In the genomic region with DNA sequence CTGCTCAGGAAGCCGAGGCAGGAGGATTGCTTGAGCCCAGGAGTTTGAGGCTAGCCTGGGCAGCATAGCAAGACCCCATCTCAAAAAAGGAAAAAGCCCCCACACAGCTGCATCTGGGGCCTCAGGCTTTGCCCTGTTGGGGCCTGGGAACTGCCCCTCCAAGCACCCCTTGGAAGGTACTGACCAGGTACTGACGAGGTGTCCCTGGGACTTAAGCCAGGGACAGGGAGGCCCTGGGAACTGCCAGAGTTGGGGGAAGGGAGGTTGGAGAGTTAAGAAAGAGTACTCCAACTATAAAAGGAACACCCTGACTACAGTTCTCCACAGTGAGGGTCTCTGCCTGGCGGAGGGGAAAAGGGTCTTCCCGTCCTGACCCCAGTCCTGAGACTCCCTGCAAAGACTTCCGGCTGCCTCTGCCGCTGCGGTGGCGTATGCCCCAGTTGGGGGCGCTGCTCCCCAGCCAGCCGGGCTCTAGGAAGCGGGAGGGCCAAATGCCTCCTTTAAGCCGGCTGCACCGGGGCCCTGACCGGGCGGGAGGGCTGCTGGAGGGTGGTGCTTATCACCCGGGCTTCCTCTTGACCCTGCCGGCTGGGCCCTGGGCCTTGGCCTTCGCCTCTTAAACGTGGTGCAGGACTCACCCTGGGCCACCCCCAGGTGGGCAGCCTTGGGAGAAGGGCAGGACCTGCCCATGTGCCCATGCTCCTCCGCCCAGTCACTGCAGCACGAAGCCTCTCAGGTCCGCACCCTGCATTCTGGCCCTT, we compare ENCODE assay signal across 7 cellular contexts. TPM values are rescaled to one million over a fixed set of nuclear protein-coding genes. Genes with fewer than 3 reads are reported as not detected.
DNase-seq lines count a peak whose midpoint lies in the region; ATAC-seq and TF ChIP-seq lines count a peak whose summit lies in the region.

No MANE protein-coding gene starts in this region.

- ATAC-seq in activated CD8-positive, alpha-beta T cell treated with anti-CD3 and anti-CD28 coated beads for 36 hours: peak; percentile 94

- intact Hi-C loops in activated CD8-positive, alpha-beta T cell treated with anti-CD3 and anti-CD28 coated beads for 36 hours (cut with micrococcal nuclease): loop anchor here (2.0 kb wide), 1 partner anchor 31 kb away; no protein-coding TSS in a partner anchor
- intact Hi-C loops in lower leg skin (cut with DNase I; ENCODE audit: low total_unique reads): no loop called here

- POLR2A ChIA-PET in activated CD8-positive, alpha-beta T cell treated with anti-CD3 and anti-CD28 coated beads for 36 hours (lab: Charles Lee): interaction anchor here (0.6 to 2.4 kb wide), 7 partner anchors 9 to 119 kb away, joined by 3 to 18 read pairs (median 3); no protein-coding TSS in a partner anchor

- 29 to 58% methylated on average over 6 to 22 of the region's 22 CpGs for WGBS in lower leg skin, 2 donors

- no peaks in the 10 kb centered on the region for H3K9me3 Mint-ChIP-seq in activated CD8-positive, alpha-beta T cell treated with anti-CD3 and anti-CD28 coated beads for 36 hours
- H3K9me3 Mint-ChIP-seq in neural progenitor cell: no peaks in the 10 kb centered on the region

- H3K4me2 ChIP-seq in neural progenitor cell: peak overlapping the region; percentile 67

- H3K9me3 ChIP-seq in neural progenitor cell (ENCODE audit: low read depth): no peaks in the 10 kb centered on the region

- no peak for TF ChIP-seq POLR2A in lower leg skin (IDR thresholded peaks at IDR 0.05)

- H3F3A ChIP-seq in neural progenitor cell (ENCODE audit: low read depth): peaks cover 21% of the 10 kb centered on the region

- peaks cover 9% of the 10 kb centered on the region for H3K27me3 Mint-ChIP-seq in activated CD8-positive, alpha-beta T cell treated with anti-CD3 and anti-CD28 coated beads for 36 hours
- H3K27me3 Mint-ChIP-seq in neural progenitor cell (ENCODE audit: insufficient read depth, low read depth): peaks cover 16% of the 10 kb centered on the region

- H3K36me3 Mint-ChIP-seq in activated CD8-positive, alpha-beta T cell treated with anti-CD3 and anti-CD28 coated beads for 36 hours (ENCODE audit: low read depth): no peaks in the 10 kb centered on the region
- no peaks in the 10 kb centered on the region for H3K36me3 Mint-ChIP-seq in neural progenitor cell

- CTCF ChIA-PET in activated CD8-positive, alpha-beta T cell treated with anti-CD3 and anti-CD28 coated beads for 36 hours (lab: Charles Lee): interaction anchor here (0.7 to 7.0 kb wide), 17 partner anchors 8 to 53 kb away, joined by 3 to 122 read pairs (median 4); a partner anchor contains a TSS

- H4K20me1 ChIP-seq in neural progenitor cell (ENCODE audit: low read depth): no peaks in the 10 kb centered on the region

- no peak overlapping the region for H3K27ac Mint-ChIP-seq in activated CD8-positive, alpha-beta T cell treated with anti-CD3 and anti-CD28 coated beads for 36 hours
- H3K27ac Mint-ChIP-seq in neural progenitor cell: no peak overlapping the region

- H3K36me3 ChIP-seq in neural progenitor cell: no peaks in the 10 kb centered on the region

- peak; percentile 78 for TF ChIP-seq CTCF in GM12872 (IDR thresholded peaks at IDR 0.05; ENCODE audit: insufficient read depth, low read depth, low read length)
- TF ChIP-seq CTCF in activated CD8-positive, alpha-beta T cell treated with anti-CD3 and anti-CD28 coated beads for 36 hours (IDR thresholded peaks at IDR 0.05): peak; percentile 91
- peak; percentile 92 for TF ChIP-seq CTCF in neural progenitor cell (IDR thresholded peaks at IDR 0.05)
- TF ChIP-seq CTCF in lower leg skin (IDR thresholded peaks at IDR 0.05): no peak

- no peak overlapping the region for H3K27ac ChIP-seq in neural progenitor cell

- no peak overlapping the region for H3K9ac ChIP-seq in neural progenitor cell

- H3K79me2 ChIP-seq in neural progenitor cell (ENCODE audit: low read depth): no peaks in the 10 kb centered on the region

- no peak overlapping the region for H3K4me3 Mint-ChIP-seq in activated CD8-positive, alpha-beta T cell treated with anti-CD3 and anti-CD28 coated beads for 36 hours
- no peak overlapping the region for H3K4me3 Mint-ChIP-seq in neural progenitor cell

- DNase-seq in NCI-H1694 (lab: John Stamatoyannopoulos, UW): peak; percentile 65
- DNase-seq in activated CD8-positive, alpha-beta T cell treated with anti-CD3 and anti-CD28 coated beads for 36 hours: peak; percentile 77
- DNase-seq in fibroblast of peridontal ligament (ENCODE audit: extremely low read depth): peak; percentile 33
- peak; percentile 90 for DNase-seq in neural progenitor cell (ENCODE audit: low spot score)
- DNase-seq in lower leg skin (ENCODE audit: low spot score in 2 of 2): no peak
- no peak for DNase-seq in cerebellum (ENCODE audit: low spot score)

- H2AFZ ChIP-seq in neural progenitor cell (replicated peaks): peak overlapping the region; percentile 97

- H3K4me1 ChIP-seq in neural progenitor cell: peaks cover 7% of the 10 kb centered on the region

- H3K27me3 ChIP-seq in neural progenitor cell: peaks cover 19% of the 10 kb centered on the region

- H3K4me3 ChIP-seq in neural progenitor cell (peak overlapping the region; percentile 27), lower leg skin (ENCODE audit: low read depth, poor library complexity, severe bottlenecking) (no peak overlapping the region)

- no peaks in the 10 kb centered on the region for H3K4me1 Mint-ChIP-seq in activated CD8-positive, alpha-beta T cell treated with anti-CD3 and anti-CD28 coated beads for 36 hours (ENCODE audit: low read depth)
- peaks cover 13% of the 10 kb centered on the region for H3K4me1 Mint-ChIP-seq in neural progenitor cell

RNA-seq across cellular contexts. Expression of a gene that starts 12.8 kb away (rescaled TPM):
- under 1 TPM; 0.32 to 0.43 TPM for total RNA-seq in activated CD8-positive, alpha-beta T cell treated with anti-CD3 and anti-CD28 coated beads for 36 hours
- total RNA-seq in neural progenitor cell (ENCODE audit: low replicate concordance) (0.56 and 1.4 TPM in 2 replicates), lower leg skin (under 1 TPM in 1 of 4 donors, not detected in 3; 0.15 TPM), cerebellum (3.2 TPM)

RNA-seq across cellular contexts. Expression of a gene that starts 25.2 kb away (rescaled TPM):
- not detected for total RNA-seq in activated CD8-positive, alpha-beta T cell treated with anti-CD3 and anti-CD28 coated beads for 36 hours
- not detected in 2 replicates for total RNA-seq in neural progenitor cell (ENCODE audit: low replicate concordance)
- not detected for total RNA-seq in lower leg skin
- total RNA-seq in cerebellum: 1.3 TPM

RNA-seq across cellular contexts. Expression of a gene that starts 32.2 kb away (rescaled TPM):
- under 1 TPM; 0.16 to 0.23 TPM for total RNA-seq in activated CD8-positive, alpha-beta T cell treated with anti-CD3 and anti-CD28 coated beads for 36 hours
- total RNA-seq in neural progenitor cell (ENCODE audit: low replicate concordance): 0.12 TPM in 1 of 2 replicates, not detected in the other
- total RNA-seq in lower leg skin: not detected
- total RNA-seq in cerebellum: 1.2 TPM

RNA-seq across cellular contexts. Expression of a gene that starts 32.9 kb away (rescaled TPM):
- 100 to 1,000 TPM; 125 to 127 TPM for total RNA-seq in activated CD8-positive, alpha-beta T cell treated with anti-CD3 and anti-CD28 coated beads for 36 hours
- total RNA-seq in neural progenitor cell (ENCODE audit: low replicate concordance) (26.5 and 51.8 TPM in 2 replicates), lower leg skin (10 to 100 TPM in 3 of 4 donors, 1 to 10 TPM in 1; 9.0 to 28.8 (median 17.4) TPM), cerebellum (23.7 TPM)

RNA-seq across cellular contexts. Expression of a gene that starts 38.0 kb away (rescaled TPM):
- total RNA-seq in activated CD8-positive, alpha-beta T cell treated with anti-CD3 and anti-CD28 coated beads for 36 hours: 10 to 100 TPM; 34.9 to 37.7 TPM
- total RNA-seq in neural progenitor cell (ENCODE audit: low replicate concordance): 42.8 and 88.9 TPM in 2 replicates
- 10 to 100 TPM; 11.6 to 24.6 (median 17.0) TPM for total RNA-seq in lower leg skin
- 16.6 TPM for total RNA-seq in cerebellum

Comparison
In these comparisons a context has a peak if more than half of its experiments do, and no peak if none do; other contexts are left out.
1. CTCF ChIP-seq: peak in GM12872 (single experiment), activated CD8-positive, alpha-beta T cell treated with anti-CD3 and anti-CD28 coated beads for 36 hours (single experiment) and neural progenitor cell (single experiment); none in lower leg skin (0 of 3).
2. DNase-seq: peak in NCI-H1694 (single experiment), activated CD8-positive, alpha-beta T cell treated with anti-CD3 and anti-CD28 coated beads for 36 hours (single experiment), fibroblast of peridontal ligament (single experiment) and neural progenitor cell (single experiment); none in lower leg skin (0 of 2) and cerebellum (single experiment).